ENCODE assay signal across 1 cellular context in genomic region chr18:8705941-8706544, GRCh38.
TF ChIP-seq lines count a peak whose summit lies in the region.

No MANE protein-coding gene starts in this region.

TF ChIP-seq in WTC11, 78 proteins besides CTCF, POLR2A, EP300 and RAD21 (continued from another document):
- no peak for TF ChIP-seq PRDM15 (CRISPR knock-in tag; IDR thresholded peaks at IDR 0.05)
- TF ChIP-seq CBFB (CRISPR knock-in tag; IDR thresholded peaks at IDR 0.05; ENCODE audit: low read depth): no peak
- no peak for TF ChIP-seq ZBTB21 (CRISPR knock-in tag; IDR thresholded peaks at IDR 0.05; ENCODE audit: borderline replicate concordance)
- TF ChIP-seq TP53 (CRISPR knock-in tag; IDR thresholded peaks at IDR 0.05): no peak
- no peak for TF ChIP-seq ZMAT4 (CRISPR knock-in tag; IDR thresholded peaks at IDR 0.05)
